In genomic region chr22:39808087-39808486, GRCh38 we compare ENCODE assay signal across 7 cellular contexts.
DNase-seq lines count a peak whose midpoint lies in the region; ATAC-seq and TF ChIP-seq lines count a peak whose summit lies in the region.

No MANE protein-coding gene starts in this region.

- peak; percentile 39 for TF ChIP-seq CTCF in GM20000 (IDR thresholded peaks at IDR 0.05; ENCODE audit: extremely low read depth, missing control alignments)

- no peak for ATAC-seq in GM18868 (IDR thresholded peaks at IDR 0.05; ENCODE audit: unreplicated experiment)

- no peak for DNase-seq in GM20000 (ENCODE audit: low spot score)
- DNase-seq in NCI-H82 treated with DMSO at 0.1 percent for 48 hours (lab: John Stamatoyannopoulos, UW; ENCODE audit: unreplicated experiment): peak; percentile 2
- DNase-seq in effector CD4-positive, alpha-beta T cell: peak; percentile 5
- peak; percentile 30 to 53 for DNase-seq in stimulated activated CD4-positive, alpha-beta T cell treated with anti-CD3 and anti-CD28 coated beads, Interleukin-2, amount 100 ng/mL, for 24 hours
- DNase-seq in NOMO-1 treated with DMSO at 0.1 percent for 48 hours (lab: John Stamatoyannopoulos, UW; ENCODE audit: unreplicated experiment): no peak
- DNase-seq in NK-92 treated with Interleukin-12 subunit alpha and Interleukin-12 subunit beta, amount 100 ng/mL, for 24 hours (lab: John Stamatoyannopoulos, UW): no peak

Comparison
In these comparisons a context has a peak if more than half of its experiments do, and no peak if none do; other contexts are left out.
1. DNase-seq: peak in NCI-H82 treated with DMSO at 0.1 percent for 48 hours (single experiment), effector CD4-positive, alpha-beta T cell (single experiment) and stimulated activated CD4-positive, alpha-beta T cell treated with anti-CD3 and anti-CD28 coated beads, Interleukin-2, amount 100 ng/mL, for 24 hours (2 of 2); none in GM20000 (single experiment), NOMO-1 treated with DMSO at 0.1 percent for 48 hours (single experiment) and NK-92 treated with Interleukin-12 subunit alpha and Interleukin-12 subunit beta, amount 100 ng/mL, for 24 hours (single experiment).